25 cellular contexts compared by ENCODE assay signal in genomic region chr9:122225323-122226141, GRCh38. TPM values are rescaled to one million over a fixed set of nuclear protein-coding genes. Genes with fewer than 3 reads are reported as not detected.
DNase-seq lines count a peak whose midpoint lies in the region; ATAC-seq, FAIRE-seq and TF ChIP-seq lines count a peak whose summit lies in the region.
"Had no signal": no experiment of that assay in that cellular context is flagged by ENCODE, and none has a peak within 500 bp of the region (broad histone marks: within the 10 kb centered on the region; RNA-seq: fewer than 3 reads in every experiment).

No MANE protein-coding gene starts in this region.

- H3K4me3 ChIP-seq in heart right ventricle (peak overlapping the region in 8 of 10 donors; percentile 2 to 62 (median 44)), right atrium auricular region (peak overlapping the region in 1 of 2 donors; percentile 17), endothelial cell of umbilical vein (replicated peaks in 1 of 3; ENCODE audit: insufficient read depth in 1 of 3, low read depth in 1 of 3, low read length in 3 of 3) (no peak overlapping the region), vagina (peak overlapping the region; percentile 11 to 15), colonic mucosa (no peak overlapping the region)
- H3K4me3 ChIP-seq: A549; BLaER1 treated with 17β-estradiol and CSF1 and Interleukin-3, amounts not matched to agents 10 nM and 100 nM; MG63; testis had no signal

- no peaks in the 10 kb centered on the region for H3K9me1 ChIP-seq in endothelial cell of umbilical vein (replicated peaks; ENCODE audit: control insufficient read depth, extremely low read depth, insufficient read depth, low read length)

- H3K79me2 ChIP-seq in endothelial cell of umbilical vein (ENCODE audit: control insufficient read depth, insufficient read depth, low read length) = no peaks in the 10 kb centered on the region

- no peak overlapping the region for H3K4me2 ChIP-seq in endothelial cell of umbilical vein (ENCODE audit: insufficient read depth, low read length)
- H3K4me2 ChIP-seq: A549; BLaER1 treated with 17β-estradiol and CSF1 and Interleukin-3, amounts not matched to agents 10 nM and 100 nM had no signal

- intact Hi-C loops in heart right ventricle (cut with DNase I) (loop anchor here in 1 of 10 donors (10.0 kb wide), 1 partner anchor 119 kb away; no protein-coding TSS in a partner anchor), endothelial cell of umbilical vein (cut with micrococcal nuclease) (loop anchor here (5.0 kb wide), 1 partner anchor 68 kb away; the partner anchor contains the start of genes MORN5 and NDUFA8), vagina (cut with DNase I) (no loop called here), colonic mucosa (cut with DNase I) (no loop called here)
- intact Hi-C loops in activated CD4-positive, alpha-beta T cell treated with anti-CD3 and anti-CD28 coated beads for 36 hours (cut with DNase I, micrococcal nuclease) = no loop called here

- dilution Hi-C loops in endothelial cell of umbilical vein (cut with MboI; ENCODE audit: extremely low pct_ligation_motif_present, low sequenced_read_pairs) = no loop called here

- peaks cover 29% of the 10 kb centered on the region for H3K4me1 Mint-ChIP-seq in nephron
- no peaks in the 10 kb centered on the region for H3K4me1 Mint-ChIP-seq in activated CD4-positive, alpha-beta T cell treated with anti-CD3 and anti-CD28 coated beads for 36 hours
- H3K4me1 Mint-ChIP-seq: activated CD4-positive, alpha-beta T cell treated with anti-CD3 and anti-CD28 coated beads, Interleukin-2, amount 10 ng/mL, durations not matched to agents 24 days and 14 days had no signal

- H3K27me3 Mint-ChIP-seq in nephron (ENCODE audit: low read depth) = peaks cover 80% of the 10 kb centered on the region
- peaks cover 46% of the 10 kb centered on the region for H3K27me3 Mint-ChIP-seq in activated CD4-positive, alpha-beta T cell treated with anti-CD3 and anti-CD28 coated beads for 36 hours

- no peak overlapping the region for H3K27ac Mint-ChIP-seq in nephron
- no peak overlapping the region for H3K27ac Mint-ChIP-seq in activated CD4-positive, alpha-beta T cell treated with anti-CD3 and anti-CD28 coated beads for 36 hours
- H3K27ac Mint-ChIP-seq: activated CD4-positive, alpha-beta T cell treated with anti-CD3 and anti-CD28 coated beads, Interleukin-2, amount 10 ng/mL, durations not matched to agents 24 days and 14 days had no signal

- H3K9me3 Mint-ChIP-seq in nephron = peaks cover 3% of the 10 kb centered on the region
- no peaks in the 10 kb centered on the region for H3K9me3 Mint-ChIP-seq in activated CD4-positive, alpha-beta T cell treated with anti-CD3 and anti-CD28 coated beads for 36 hours (ENCODE audit: low read depth)
- H3K9me3 Mint-ChIP-seq: activated CD4-positive, alpha-beta T cell treated with anti-CD3 and anti-CD28 coated beads, Interleukin-2, amount 10 ng/mL, durations not matched to agents 24 days and 14 days had no signal

- H3K36me3 ChIP-seq in heart right ventricle (no peaks in the 10 kb centered on the region), right atrium auricular region (no peaks in the 10 kb centered on the region), endothelial cell of umbilical vein (ENCODE audit: control insufficient read depth in 2 of 2, extremely low read depth in 1 of 2, insufficient read depth in 2 of 2, low read length in 2 of 2) (no peaks in the 10 kb centered on the region), vagina (no peaks in the 10 kb centered on the region), colonic mucosa (no peaks in the 10 kb centered on the region)
- H3K36me3 ChIP-seq: BLaER1 treated with 17β-estradiol and CSF1 and Interleukin-3, amounts not matched to agents 10 nM and 100 nM; MG63 had no signal

- BruUV-seq in endothelial cell of umbilical vein (replicated peaks; lab: Mats Ljungman, UMichigan) = no TSS peak

- TF ChIP-seq POLR2A in endothelial cell of umbilical vein (IDR thresholded peaks at IDR 0.05; ENCODE audit: low read depth, low read length) (no peak), vagina (IDR thresholded peaks at IDR 0.05) (no peak)

- no peaks in the 10 kb centered on the region for H3K36me3 Mint-ChIP-seq in nephron (ENCODE audit: low read depth)
- no peaks in the 10 kb centered on the region for H3K36me3 Mint-ChIP-seq in activated CD4-positive, alpha-beta T cell treated with anti-CD3 and anti-CD28 coated beads for 36 hours (ENCODE audit: low read depth)

- DNase-seq in heart right ventricle (no peak), right atrium auricular region (ENCODE audit: low spot score) (no peak), endothelial cell of umbilical vein (ENCODE audit: low read depth, low spot score) (no peak), vagina (ENCODE audit: extremely low spot score in 2 of 2) (peak in 1 of 2 donors; percentile 87), colonic mucosa (no peak)
- DNase-seq in activated CD4-positive, alpha-beta T cell treated with anti-CD3 and anti-CD28 coated beads for 36 hours = no peak
- DNase-seq: activated CD4-positive, alpha-beta T cell treated with anti-CD3 and anti-CD28 coated beads, Interleukin-2, amount 10 ng/mL, durations not matched to agents 24 days and 14 days; activated naive CD4-positive, alpha-beta T cell treated with Interleukin-2 at 50 U/mL for 16 hours; aorta; DMS 273 treated with DMSO at 0.1 percent for 48 hours; GF-D8; MG63; NCI-H146; NK-92 treated with Interleukin-12 subunit alpha and Interleukin-12 subunit beta, amount 100 ng/mL, for 24 hours; stimulated activated CD8-positive, alpha-beta memory T cell treated with anti-CD3 and anti-CD28 coated beads, Interleukin-4, amount 100 ng/mL, for 48 hours; testis had no signal

- no peak overlapping the region for H2AFZ ChIP-seq in endothelial cell of umbilical vein (ENCODE audit: low read depth, low read length)

- ATAC-seq in heart right ventricle (no peak), HG03095 (IDR thresholded peaks at IDR 0.05; ENCODE audit: unreplicated experiment) (no peak)
- ATAC-seq in activated CD4-positive, alpha-beta T cell treated with anti-CD3 and anti-CD28 coated beads for 36 hours = no peak
- ATAC-seq: A549, foreskin keratinocyte, left ventricle myocardium superior had no signal

- CTCF ChIA-PET in endothelial cell of umbilical vein (lab: Charles Lee) = interaction anchor here (0.9 to 1.7 kb wide), 3 partner anchors 98 to 125 kb away, joined by 4 to 6 read pairs (median 5); no protein-coding TSS in a partner anchor
- CTCF ChIA-PET in activated CD4-positive, alpha-beta T cell treated with anti-CD3 and anti-CD28 coated beads for 36 hours (lab: Charles Lee) = no interaction called here

- H3K4me1 ChIP-seq in heart right ventricle (peaks cover 7 to 50% (median 32%) of the 10 kb centered on the region in 9 donors), right atrium auricular region (peaks cover 0 to 43% of the 10 kb centered on the region in 2 donors), endothelial cell of umbilical vein (ENCODE audit: control insufficient read depth, extremely low read depth, insufficient read depth, low read length) (peaks cover 10% of the 10 kb centered on the region), vagina (peaks cover 34% of the 10 kb centered on the region), colonic mucosa (no peaks in the 10 kb centered on the region)
- H3K4me1 ChIP-seq: foreskin keratinocyte had no signal

- TF ChIP-seq CTCF in heart right ventricle (IDR thresholded peaks at IDR 0.05) (no peak), right atrium auricular region (IDR thresholded peaks at IDR 0.05) (no peak), endothelial cell of umbilical vein (IDR thresholded peaks at IDR 0.05; ENCODE audit: extremely low read depth in 1 of 2, insufficient read depth in 1 of 2, low read depth in 1 of 2, low read length in 2 of 2) (no peak), nephron (IDR thresholded peaks at IDR 0.05; ENCODE audit: unreplicated experiment in 3 of 3) (no peak), vagina (IDR thresholded peaks at IDR 0.05) (no peak), colonic mucosa (IDR thresholded peaks at IDR 0.05) (no peak)

- H3K9ac ChIP-seq in endothelial cell of umbilical vein (replicated peaks; ENCODE audit: extremely low read depth, insufficient read depth, low read length) (no peak overlapping the region), colonic mucosa (ENCODE audit: low read depth in 2 of 2, low read length in 2 of 2) (no peak overlapping the region)
- H3K9ac ChIP-seq: BLaER1 treated with 17β-estradiol and CSF1 and Interleukin-3, amounts not matched to agents 10 nM and 100 nM had no signal

- no peak overlapping the region for H3K27ac ChIP-seq in heart right ventricle
- H3K27ac ChIP-seq in right atrium auricular region = no peak overlapping the region
- H3K27ac ChIP-seq in endothelial cell of umbilical vein (ENCODE audit: insufficient read depth, low read depth, low read length) = no peak overlapping the region
- no peak overlapping the region for H3K27ac ChIP-seq in vagina
- no peak overlapping the region for H3K27ac ChIP-seq in colonic mucosa
- H3K27ac ChIP-seq: A549; BLaER1 treated with 17β-estradiol and CSF1 and Interleukin-3, amounts not matched to agents 10 nM and 100 nM; foreskin keratinocyte; testis had no signal

- POLR2A ChIA-PET in endothelial cell of umbilical vein (lab: Charles Lee) = no interaction called here
- POLR2A ChIA-PET in activated CD4-positive, alpha-beta T cell treated with anti-CD3 and anti-CD28 coated beads for 36 hours (lab: Charles Lee) = no interaction called here

- peak overlapping the region in 2 of 3 experiments; percentile 17 to 49 for H3K4me3 Mint-ChIP-seq in nephron
- H3K4me3 Mint-ChIP-seq in activated CD4-positive, alpha-beta T cell treated with anti-CD3 and anti-CD28 coated beads for 36 hours = no peak overlapping the region
- H3K4me3 Mint-ChIP-seq: activated CD4-positive, alpha-beta T cell treated with anti-CD3 and anti-CD28 coated beads, Interleukin-2, amount 10 ng/mL, durations not matched to agents 24 days and 14 days had no signal

- H3K9me3 ChIP-seq in heart right ventricle = no peaks in the 10 kb centered on the region
- H3K9me3 ChIP-seq in right atrium auricular region = no peaks in the 10 kb centered on the region
- no peaks in the 10 kb centered on the region for H3K9me3 ChIP-seq in endothelial cell of umbilical vein (replicated peaks; ENCODE audit: control insufficient read depth, insufficient read depth, low read length)
- no peaks in the 10 kb centered on the region for H3K9me3 ChIP-seq in vagina
- H3K9me3 ChIP-seq in colonic mucosa = no peaks in the 10 kb centered on the region
- H3K9me3 ChIP-seq: A549, MG63, testis had no signal

- FAIRE-seq in endothelial cell of umbilical vein (lab: Jason Lieb, UNC) = no peak
- FAIRE-seq: A549, GM12892, TTC549 had no signal

- H4K20me1 ChIP-seq in endothelial cell of umbilical vein (replicated peaks; ENCODE audit: control insufficient read depth, extremely low read depth, insufficient read depth, low read length) = no peaks in the 10 kb centered on the region

- H3K27me3 ChIP-seq in heart right ventricle = peaks cover 29 to 100% (median 98%) of the 10 kb centered on the region in 7 donors
- H3K27me3 ChIP-seq in right atrium auricular region = peaks cover 47 to 59% of the 10 kb centered on the region in 2 donors
- peaks cover 35 to 44% of the 10 kb centered on the region in 2 experiments for H3K27me3 ChIP-seq in endothelial cell of umbilical vein (ENCODE audit: control insufficient read depth in 2 of 2, insufficient read depth in 2 of 2, low read length in 2 of 2)
- H3K27me3 ChIP-seq in vagina = peaks cover 40% of the 10 kb centered on the region
- H3K27me3 ChIP-seq in colonic mucosa = peaks cover 91% of the 10 kb centered on the region

- 30 to 48% methylated on average over 51 of the region's 51 CpGs for WGBS in heart right ventricle, 2 donors

RNA-seq across cellular contexts. Expression of gene LHX6, which starts 3.2 kb away (rescaled TPM):
- 1 to 10 TPM; 1.9 to 9.4 (median 4.8) TPM for total RNA-seq in heart right ventricle
- polyA plus RNA-seq in heart right ventricle = 1 to 10 TPM; 7.3 to 7.5 TPM
- total RNA-seq in right atrium auricular region = 1 to 10 TPM; 2.8 to 3.2 TPM
- total RNA-seq in endothelial cell of umbilical vein = 9.4 and 18.4 TPM in 2 replicates
- polyA plus RNA-seq in endothelial cell of umbilical vein = 1.8 and 2.4 TPM in 2 replicates
- 1.7 and 2.3 TPM in 2 replicates for polyA plus RNA-seq in endothelial cell of umbilical vein (2011; cell fraction: cytosol; rRNA removed)
- polyA plus RNA-seq in endothelial cell of umbilical vein (2011; cell fraction: nucleus; rRNA removed) = 3.9 and 6.1 TPM in 2 replicates
- polyA plus RNA-seq in endothelial cell of umbilical vein (2012) = 4.1 and 5.6 TPM in 2 replicates
- 0.85 and 1.9 TPM in 2 replicates for polyA minus RNA-seq in endothelial cell of umbilical vein
- polyA minus RNA-seq in endothelial cell of umbilical vein (2011; cell fraction: cytosol; rRNA and poly(A)+ RNA removed) = not detected
- 0.77 and 3.1 TPM in 2 replicates for polyA minus RNA-seq in endothelial cell of umbilical vein (2011; cell fraction: nucleus; rRNA and poly(A)+ RNA removed)
- 8.1 TPM for total RNA-seq in vagina
- total RNA-seq in activated CD4-positive, alpha-beta T cell treated with anti-CD3 and anti-CD28 coated beads for 36 hours = under 1 TPM in 1 of 2 experiments, not detected in 1; 0.11 TPM
- 1 to 10 TPM; 1.1 to 1.2 TPM for total RNA-seq in colonic mucosa
- total RNA-seq: activated CD4-positive, alpha-beta T cell treated with anti-CD3 and anti-CD28 coated beads, Interleukin-2, amount 10 ng/mL, durations not matched to agents 24 days and 14 days; chondrocyte had no signal
- polyA plus RNA-seq: aorta had no signal

RNA-seq across cellular contexts. Expression of gene RBM18, which starts 39.1 kb away (rescaled TPM):
- total RNA-seq in heart right ventricle = 10 to 100 TPM; 36.2 to 47.6 (median 43.4) TPM
- 10 to 100 TPM in 1 of 2 donors, 1 to 10 TPM in 1; 6.0 to 13.6 TPM for polyA plus RNA-seq in heart right ventricle
- 10 to 100 TPM; 19.2 to 23.2 TPM for total RNA-seq in right atrium auricular region
- total RNA-seq in endothelial cell of umbilical vein = 26.9 and 28.6 TPM in 2 replicates
- 7.0 and 7.9 TPM in 2 replicates for polyA plus RNA-seq in endothelial cell of umbilical vein
- polyA plus RNA-seq in endothelial cell of umbilical vein (2011; cell fraction: cytosol; rRNA removed) = 15.5 and 18.6 TPM in 2 replicates
- 11.8 and 12.0 TPM in 2 replicates for polyA plus RNA-seq in endothelial cell of umbilical vein (2011; cell fraction: nucleus; rRNA removed)
- 22.9 and 24.7 TPM in 2 replicates for polyA plus RNA-seq in endothelial cell of umbilical vein (2012)
- polyA minus RNA-seq in endothelial cell of umbilical vein = 9.6 and 12.9 TPM in 2 replicates
- polyA minus RNA-seq in endothelial cell of umbilical vein (2011; cell fraction: cytosol; rRNA and poly(A)+ RNA removed) = 12.4 TPM
- polyA minus RNA-seq in endothelial cell of umbilical vein (2011; cell fraction: nucleus; rRNA and poly(A)+ RNA removed) = 5.4 TPM in 2 replicates
- 11.3 TPM for total RNA-seq in vagina
- 10 to 100 TPM; 22.3 to 28.6 TPM for total RNA-seq in activated CD4-positive, alpha-beta T cell treated with anti-CD3 and anti-CD28 coated beads for 36 hours
- 10 to 100 TPM; 21.5 TPM for total RNA-seq in colonic mucosa

RNA-seq across cellular contexts. Expression of gene MRRF, which starts 39.1 kb away (rescaled TPM):
- total RNA-seq in heart right ventricle (10 to 100 TPM; 30.3 to 45.9 (median 39.1) TPM), right atrium auricular region (10 to 100 TPM; 20.7 to 21.4 TPM), endothelial cell of umbilical vein (36.4 and 36.5 TPM in 2 replicates), vagina (38.5 TPM), colonic mucosa (10 to 100 TPM; 53.3 to 70.8 TPM)
- polyA plus RNA-seq in heart right ventricle (10 to 100 TPM; 35.0 to 37.7 TPM), endothelial cell of umbilical vein (24.2 and 27.2 TPM in 2 replicates)
- 36.8 and 37.1 TPM in 2 replicates for polyA plus RNA-seq in endothelial cell of umbilical vein (2011; cell fraction: cytosol; rRNA removed)
- 67.3 and 78.8 TPM in 2 replicates for polyA plus RNA-seq in endothelial cell of umbilical vein (2011; cell fraction: nucleus; rRNA removed)
- polyA plus RNA-seq in endothelial cell of umbilical vein (2012) = 26.9 and 44.5 TPM in 2 replicates
- polyA minus RNA-seq in endothelial cell of umbilical vein = 57.9 and 74.1 TPM in 2 replicates
- polyA minus RNA-seq in endothelial cell of umbilical vein (2011; cell fraction: cytosol; rRNA and poly(A)+ RNA removed) = 49.5 TPM
- polyA minus RNA-seq in endothelial cell of umbilical vein (2011; cell fraction: nucleus; rRNA and poly(A)+ RNA removed) = 36.4 and 53.4 TPM in 2 replicates
- total RNA-seq in activated CD4-positive, alpha-beta T cell treated with anti-CD3 and anti-CD28 coated beads for 36 hours = 10 to 100 TPM; 57.3 to 61.5 TPM

Comparison
In these comparisons a context has a peak if more than half of its experiments do, and no peak if none do; other contexts are left out.
1. H3K4me3 ChIP-seq: peak in heart right ventricle (8 of 10) and vagina (2 of 2); none in endothelial cell of umbilical vein (0 of 3) and colonic mucosa (single experiment).